Comparison of ENCODE assay signal across 11 cellular contexts in genomic region chr9:133821606-133822438, GRCh38.
DNase-seq lines count a peak whose midpoint lies in the region; ATAC-seq and TF ChIP-seq lines count a peak whose summit lies in the region.
"Had no signal": no experiment of that assay in that cellular context is flagged by ENCODE, and none has a peak within 500 bp of the region (broad histone marks: within the 10 kb centered on the region; RNA-seq: fewer than 3 reads in every experiment).

No MANE protein-coding gene starts in this region.

- H3K27me3 ChIP-seq in neural cell (ENCODE audit: insufficient read depth, low read depth, low read length) (no peaks in the 10 kb centered on the region), lower lobe of right lung (ENCODE audit: low read depth) (no peaks in the 10 kb centered on the region)
- H3K27me3 ChIP-seq: hepatocyte had no signal

- peak overlapping the region; percentile 20 for H3K9ac ChIP-seq in neural cell (ENCODE audit: low read length)

- TF ChIP-seq RAD21 in neural cell (conservative IDR thresholded peaks at IDR 0.05) = no peak

- no peak overlapping the region for H3K4me3 ChIP-seq in neural cell (ENCODE audit: low read length)
- no peak overlapping the region for H3K4me3 ChIP-seq in lower lobe of right lung
- no peak overlapping the region for H3K4me3 ChIP-seq in mucosa of descending colon
- H3K4me3 ChIP-seq: hepatocyte had no signal

- H3K79me2 ChIP-seq in neural cell (replicated peaks; ENCODE audit: insufficient read depth, low read length) = no peaks in the 10 kb centered on the region
- H3K79me2 ChIP-seq: hepatocyte had no signal

- H3K4me1 ChIP-seq in lower lobe of right lung (no peaks in the 10 kb centered on the region), mucosa of descending colon (ENCODE audit: low read depth) (no peaks in the 10 kb centered on the region)

- TF ChIP-seq EP300 in neural cell (conservative IDR thresholded peaks at IDR 0.05; ENCODE audit: poor library complexity, severe bottlenecking) = no peak

- intact Hi-C loops in lower lobe of right lung (cut with DNase I) (no loop called here), mucosa of descending colon (cut with DNase I, micrococcal nuclease) (no loop called here)

- ATAC-seq in HG03196 (IDR thresholded peaks at IDR 0.05; ENCODE audit: unreplicated experiment) (peak; percentile 15), GM21825 (IDR thresholded peaks at IDR 0.05; ENCODE audit: unreplicated experiment) (no peak), HG03520 (IDR thresholded peaks at IDR 0.05; ENCODE audit: unreplicated experiment) (no peak), lower lobe of right lung (no peak), mucosa of descending colon (no peak)

- no peaks in the 10 kb centered on the region for H3K9me2 ChIP-seq in neural cell (ENCODE audit: insufficient read depth, low read length)

- DNase-seq in GM19238 (ENCODE audit: insufficient read length, low spot score) (peak; percentile 46), amniotic epithelial cell (ENCODE audit: low read depth) (peak; percentile 61), lower lobe of right lung (no peak), mucosa of descending colon (no peak)
- DNase-seq: amygdala, MM.1S had no signal

- H2AFZ ChIP-seq in neural cell (ENCODE audit: low read depth, low read length) = no peak overlapping the region
- H2AFZ ChIP-seq: hepatocyte had no signal

- no peak for TF ChIP-seq CTCF in neural cell (IDR thresholded peaks at IDR 0.05; ENCODE audit: poor library complexity, severe bottlenecking)
- no peak for TF ChIP-seq CTCF in lower lobe of right lung (IDR thresholded peaks at IDR 0.05)
- no peak for TF ChIP-seq CTCF in mucosa of descending colon (IDR thresholded peaks at IDR 0.05)

- H3K27ac ChIP-seq in neural cell (ENCODE audit: low read length) (no peak overlapping the region), lower lobe of right lung (no peak overlapping the region)
- H3K27ac ChIP-seq: hepatocyte had no signal

- H3K4me2 ChIP-seq in neural cell (ENCODE audit: low read length) = no peak overlapping the region
- H3K4me2 ChIP-seq: hepatocyte had no signal

- H4K20me1 ChIP-seq in neural cell (ENCODE audit: insufficient read depth) = no peaks in the 10 kb centered on the region

- H3F3A ChIP-seq in neural cell (ENCODE audit: insufficient read depth, low read length, poor library complexity, severe bottlenecking) = no peaks in the 10 kb centered on the region

- H3K36me3 ChIP-seq in neural cell (ENCODE audit: insufficient read depth, low read length) (no peaks in the 10 kb centered on the region), lower lobe of right lung (no peaks in the 10 kb centered on the region), mucosa of descending colon (ENCODE audit: low read depth) (no peaks in the 10 kb centered on the region)

- H3K9me3 ChIP-seq in neural cell (ENCODE audit: low read length) (no peaks in the 10 kb centered on the region), lower lobe of right lung (no peaks in the 10 kb centered on the region), mucosa of descending colon (no peaks in the 10 kb centered on the region)

TF ChIP-seq in neural cell, 6 proteins besides CTCF, POLR2A, EP300 and RAD21:
- TF ChIP-seq TAF1 (IDR thresholded peaks at IDR 0.05; ENCODE audit: low read depth) (no peak), MXI1 (conservative IDR thresholded peaks at IDR 0.05; ENCODE audit: poor library complexity, severe bottlenecking) (no peak), REST (IDR thresholded peaks at IDR 0.05; ENCODE audit: borderline replicate concordance) (no peak), EZH2 (IDR thresholded peaks at IDR 0.05; ENCODE audit: borderline replicate concordance, insufficient read depth, low read length, poor library complexity, severe bottlenecking) (no peak), POLR2AphosphoS5 (IDR thresholded peaks at IDR 0.05) (no peak), SMC3 (conservative IDR thresholded peaks at IDR 0.05; ENCODE audit: poor library complexity) (no peak)

Comparison
In these comparisons a context has a peak if more than half of its experiments do, and no peak if none do; other contexts are left out.
1. DNase-seq: peak in GM19238 (single experiment) and amniotic epithelial cell (single experiment); none in lower lobe of right lung (single experiment) and mucosa of descending colon (0 of 3).